3 cellular contexts compared by ENCODE assay signal in the genomic region with DNA sequence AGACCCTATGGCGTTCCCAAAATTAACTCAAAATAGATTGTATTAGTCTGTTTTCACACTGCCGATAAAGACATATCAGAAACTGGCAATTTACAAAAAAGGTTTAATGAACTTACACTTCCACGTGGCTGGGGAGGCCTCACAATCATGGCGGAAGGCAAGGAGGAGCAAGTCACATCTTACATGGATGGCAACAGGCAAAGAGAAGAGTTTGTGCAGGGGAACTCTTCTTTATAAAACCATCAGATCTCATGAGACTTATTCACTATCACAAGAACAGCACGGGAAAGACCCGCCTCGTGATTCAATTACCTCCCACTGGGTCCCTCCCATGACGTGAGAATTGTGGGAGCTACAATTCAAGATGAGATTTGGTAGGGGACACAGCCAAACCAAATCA.
TF ChIP-seq lines count a peak whose summit lies in the region.

No MANE protein-coding gene starts in this region.

TF ChIP-seq in HEK293, 187 proteins besides CTCF, POLR2A, EP300 and RAD21:
- peak; percentile 74 for TF ChIP-seq SETDB1 (IDR thresholded peaks at IDR 0.05; ENCODE audit: insufficient read length, low read length)

TF ChIP-seq in K562, 482 proteins besides CTCF, POLR2A, EP300 and RAD21:
- 0 out of 2 replicates have a peak, but pooled peaks have one; percentile 41 for TF ChIP-seq CBX1 (IDR thresholded peaks at IDR 0.05; ENCODE audit: low read depth)
- peak; percentile 100 for TF ChIP-seq ZNF431 (CRISPR knock-in tag; IDR thresholded peaks at IDR 0.05)
- TF ChIP-seq CBX3 (IDR thresholded peaks at IDR 0.05; ENCODE audit: borderline replicate concordance in 1 of 2, low read length in 2 of 2) = peak in 1 of 2 experiments; percentile 56; a peak in 1 of 3 replicates
- TF ChIP-seq, protein P1, sequence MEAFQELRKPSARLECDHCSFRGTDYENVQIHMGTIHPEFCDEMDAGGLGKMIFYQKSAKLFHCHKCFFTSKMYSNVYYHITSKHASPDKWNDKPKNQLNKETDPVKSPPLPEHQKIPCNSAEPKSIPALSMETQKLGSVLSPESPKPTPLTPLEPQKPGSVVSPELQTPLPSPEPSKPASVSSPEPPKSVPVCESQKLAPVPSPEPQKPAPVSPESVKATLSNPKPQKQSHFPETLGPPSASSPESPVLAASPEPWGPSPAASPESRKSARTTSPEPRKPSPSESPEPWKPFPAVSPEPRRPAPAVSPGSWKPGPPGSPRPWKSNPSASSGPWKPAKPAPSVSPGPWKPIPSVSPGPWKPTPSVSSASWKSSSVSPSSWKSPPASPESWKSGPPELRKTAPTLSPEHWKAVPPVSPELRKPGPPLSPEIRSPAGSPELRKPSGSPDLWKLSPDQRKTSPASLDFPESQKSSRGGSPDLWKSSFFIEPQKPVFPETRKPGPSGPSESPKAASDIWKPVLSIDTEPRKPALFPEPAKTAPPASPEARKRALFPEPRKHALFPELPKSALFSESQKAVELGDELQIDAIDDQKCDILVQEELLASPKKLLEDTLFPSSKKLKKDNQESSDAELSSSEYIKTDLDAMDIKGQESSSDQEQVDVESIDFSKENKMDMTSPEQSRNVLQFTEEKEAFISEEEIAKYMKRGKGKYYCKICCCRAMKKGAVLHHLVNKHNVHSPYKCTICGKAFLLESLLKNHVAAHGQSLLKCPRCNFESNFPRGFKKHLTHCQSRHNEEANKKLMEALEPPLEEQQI (IDR thresholded peaks at IDR 0.05) = peak; percentile 69; the same call in 1 of the 2 replicates
- peak; percentile 83 for TF ChIP-seq CC2D1A (IDR thresholded peaks at IDR 0.05)
- TF ChIP-seq TRIM24 (IDR thresholded peaks at IDR 0.05) = 0 out of 4 replicates have a peak, but pooled peaks of 1 of the 2 experiments have one; percentile 39
- TF ChIP-seq, protein P2, sequence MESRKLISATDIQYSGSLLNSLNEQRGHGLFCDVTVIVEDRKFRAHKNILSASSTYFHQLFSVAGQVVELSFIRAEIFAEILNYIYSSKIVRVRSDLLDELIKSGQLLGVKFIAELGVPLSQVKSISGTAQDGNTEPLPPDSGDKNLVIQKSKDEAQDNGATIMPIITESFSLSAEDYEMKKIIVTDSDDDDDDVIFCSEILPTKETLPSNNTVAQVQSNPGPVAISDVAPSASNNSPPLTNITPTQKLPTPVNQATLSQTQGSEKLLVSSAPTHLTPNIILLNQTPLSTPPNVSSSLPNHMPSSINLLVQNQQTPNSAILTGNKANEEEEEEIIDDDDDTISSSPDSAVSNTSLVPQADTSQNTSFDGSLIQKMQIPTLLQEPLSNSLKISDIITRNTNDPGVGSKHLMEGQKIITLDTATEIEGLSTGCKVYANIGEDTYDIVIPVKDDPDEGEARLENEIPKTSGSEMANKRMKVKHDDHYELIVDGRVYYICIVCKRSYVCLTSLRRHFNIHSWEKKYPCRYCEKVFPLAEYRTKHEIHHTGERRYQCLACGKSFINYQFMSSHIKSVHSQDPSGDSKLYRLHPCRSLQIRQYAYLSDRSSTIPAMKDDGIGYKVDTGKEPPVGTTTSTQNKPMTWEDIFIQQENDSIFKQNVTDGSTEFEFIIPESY (CRISPR knock-in tag; IDR thresholded peaks at IDR 0.05) = peak; percentile 76; the same call in 1 of the 2 replicates
- TF ChIP-seq, protein P3, sequence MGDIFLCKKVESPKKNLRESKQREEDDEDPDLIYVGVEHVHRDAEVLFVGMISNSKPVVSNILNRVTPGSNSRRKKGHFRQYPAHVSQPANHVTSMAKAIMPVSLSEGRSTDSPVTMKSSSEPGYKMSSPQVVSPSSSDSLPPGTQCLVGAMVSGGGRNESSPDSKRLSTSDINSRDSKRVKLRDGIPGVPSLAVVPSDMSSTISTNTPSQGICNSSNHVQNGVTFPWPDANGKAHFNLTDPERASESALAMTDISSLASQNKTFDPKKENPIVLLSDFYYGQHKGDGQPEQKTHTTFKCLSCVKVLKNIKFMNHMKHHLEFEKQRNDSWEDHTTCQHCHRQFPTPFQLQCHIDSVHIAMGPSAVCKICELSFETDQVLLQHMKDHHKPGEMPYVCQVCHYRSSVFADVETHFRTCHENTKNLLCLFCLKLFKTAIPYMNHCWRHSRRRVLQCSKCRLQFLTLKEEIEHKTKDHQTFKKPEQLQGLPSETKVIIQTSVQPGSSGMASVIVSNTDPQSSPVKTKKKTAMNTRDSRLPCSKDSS (IDR thresholded peaks at IDR 0.05; ENCODE audit: low read depth, partially characterized antibody) = peak; percentile 64

TF ChIP-seq in HepG2, 621 proteins besides CTCF, POLR2A, EP300 and RAD21:
- TF ChIP-seq ZNF431 (CRISPR knock-in tag; IDR thresholded peaks at IDR 0.05; ENCODE audit: borderline replicate concordance, low read depth) = peak; percentile 84; the same call in 1 of the 2 replicates
